Comparison of ENCODE assay signal across 23 cellular contexts in the genomic region with DNA sequence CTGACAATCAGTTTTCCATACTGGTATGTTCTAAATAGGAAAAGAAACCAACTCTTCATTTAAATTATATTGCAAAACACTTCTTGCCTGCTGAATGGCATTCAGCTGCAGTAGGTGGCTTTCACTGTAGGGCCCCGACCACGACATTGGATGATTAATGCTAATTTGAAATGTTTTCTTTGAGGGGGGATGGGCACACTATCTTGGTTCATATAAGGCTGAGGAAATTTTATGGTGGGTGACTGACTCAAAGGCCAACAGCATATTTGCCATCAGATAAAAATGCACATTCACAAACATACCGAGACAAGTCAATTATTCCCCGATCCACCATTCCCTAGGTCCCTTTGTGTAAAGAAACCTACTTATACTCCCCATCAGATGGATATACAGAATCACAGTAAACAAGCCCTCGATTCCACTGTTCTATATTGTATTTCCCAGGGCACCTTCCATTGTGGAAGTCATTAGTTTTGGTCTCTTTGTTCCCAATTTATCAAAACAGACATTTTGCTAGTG.
"Had no signal": no experiment of that assay in that cellular context is flagged by ENCODE, and none has a peak within 500 bp of the region (broad histone marks: within the 10 kb centered on the region; RNA-seq: fewer than 3 reads in every experiment).

No MANE protein-coding gene starts in this region.

- DNase-seq: effector CD4-positive, alpha-beta T cell; gastrocnemius medialis; heart right ventricle; left cardiac atrium; left ventricle myocardium superior; mesenchymal stem cell; midbrain; occipital lobe; pancreas; retina; right lobe of liver; stimulated activated CD4-positive, alpha-beta T cell treated with anti-CD3 and anti-CD28 coated beads, Interleukin-4, amount 100 ng/mL, for 1 hour; stimulated activated CD8-positive, alpha-beta memory T cell treated with anti-CD3 and anti-CD28 coated beads, Interleukin-4, amount 100 ng/mL, for 48 hours; stimulated activated naive CD8-positive, alpha-beta T cell treated with anti-CD3 and anti-CD28 coated beads, Interleukin-15, Interleukin-2, amounts not matched to agents 100 U/mL and 50 U/mL, for 24 hours; thyroid gland had no signal

- H3K4me3 ChIP-seq: coronary artery, gastrocnemius medialis, heart right ventricle, lung, neural progenitor cell, pancreas, right lobe of liver, suprapubic skin, thyroid gland had no signal

- H3K9me3 Mint-ChIP-seq: natural killer cell treated with Interleukin-12 subunit alpha and Interleukin-12 subunit beta and Interleukin-15 and Interleukin-18, amount 100 ng/mL, for 72 hours; neural progenitor cell; stimulated activated effector memory CD8-positive, alpha-beta T cell treated with anti-CD3 and anti-CD28 coated beads, Interleukin-12 subunit alpha, Interleukin-12 subunit beta, amount 100 ng/mL, for 72 hours; type B pancreatic cell had no signal

- H3K27ac Mint-ChIP-seq: natural killer cell treated with Interleukin-12 subunit alpha and Interleukin-12 subunit beta and Interleukin-15 and Interleukin-18, amount 100 ng/mL, for 72 hours; neural progenitor cell; progenitor cell of endocrine pancreas; stimulated activated effector memory CD8-positive, alpha-beta T cell treated with anti-CD3 and anti-CD28 coated beads, Interleukin-12 subunit alpha, Interleukin-12 subunit beta, amount 100 ng/mL, for 72 hours; type B pancreatic cell had no signal

- H3K27me3 Mint-ChIP-seq: type B pancreatic cell had no signal

- H3K4me3 Mint-ChIP-seq: natural killer cell treated with Interleukin-12 subunit alpha and Interleukin-12 subunit beta and Interleukin-15 and Interleukin-18, amount 100 ng/mL, for 72 hours; neural progenitor cell; stimulated activated effector memory CD8-positive, alpha-beta T cell treated with anti-CD3 and anti-CD28 coated beads, Interleukin-12 subunit alpha, Interleukin-12 subunit beta, amount 100 ng/mL, for 72 hours; type B pancreatic cell had no signal

- H3K4me1 Mint-ChIP-seq: stimulated activated effector memory CD8-positive, alpha-beta T cell treated with anti-CD3 and anti-CD28 coated beads, Interleukin-12 subunit alpha, Interleukin-12 subunit beta, amount 100 ng/mL, for 72 hours had no signal

- H3K36me3 Mint-ChIP-seq: natural killer cell treated with Interleukin-12 subunit alpha and Interleukin-12 subunit beta and Interleukin-15 and Interleukin-18, amount 100 ng/mL, for 72 hours; neural progenitor cell; stimulated activated effector memory CD8-positive, alpha-beta T cell treated with anti-CD3 and anti-CD28 coated beads, Interleukin-12 subunit alpha, Interleukin-12 subunit beta, amount 100 ng/mL, for 72 hours; type B pancreatic cell had no signal
